Comparison of ENCODE assay signal across 14 cellular contexts in the genomic region with DNA sequence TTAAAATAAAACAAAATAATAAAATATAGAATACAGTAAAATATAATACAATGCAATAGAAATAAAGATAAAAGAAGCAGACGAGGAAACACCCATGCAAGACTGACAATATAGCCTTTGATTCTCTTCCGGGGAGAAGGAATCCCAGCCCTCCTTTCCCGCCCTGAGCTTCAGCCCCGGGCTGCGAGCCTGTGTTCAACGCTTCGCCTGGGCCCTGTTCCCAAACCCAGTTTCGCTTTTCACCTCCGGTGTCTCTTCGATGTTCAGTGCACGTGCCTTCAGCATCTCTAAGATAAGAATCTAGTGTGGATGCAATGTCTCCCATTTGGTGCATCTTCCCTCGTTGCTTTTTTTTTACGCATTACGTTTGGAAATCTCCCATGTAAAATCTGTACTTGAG.
DNase-seq lines count a peak whose midpoint lies in the region; ATAC-seq and TF ChIP-seq lines count a peak whose summit lies in the region.
"Had no signal": no experiment of that assay in that cellular context is flagged by ENCODE, and none has a peak within 500 bp of the region (broad histone marks: within the 10 kb centered on the region; RNA-seq: fewer than 3 reads in every experiment).

No MANE protein-coding gene starts in this region.

- H2AFZ ChIP-seq in ACC112 (ENCODE audit: low read length, unreplicated experiment): peak overlapping the region; percentile 77
- H2AFZ ChIP-seq in neuron (ENCODE audit: low read depth, low read length): peak overlapping the region; percentile 63

- H3K4me1 ChIP-seq in ACC112 (ENCODE audit: control insufficient read depth, insufficient read depth, low read length, unreplicated experiment) (peaks cover 20% of the 10 kb centered on the region), neuron (ENCODE audit: insufficient read depth, low read length) (peaks cover 15% of the 10 kb centered on the region)
- H3K4me1 ChIP-seq: gastrocnemius medialis, sigmoid colon had no signal

- no peak for TF ChIP-seq POLR2A in GM18505 (IDR thresholded peaks at IDR 0.05; ENCODE audit: borderline replicate concordance, extremely low read depth, insufficient read depth, insufficient read length)

- peaks cover 2% of the 10 kb centered on the region for H3K9me3 ChIP-seq in neuron (ENCODE audit: low read length)
- H3K9me3 ChIP-seq: gastrocnemius medialis, sigmoid colon had no signal

- H3K4me3 ChIP-seq in ACC112 (ENCODE audit: low read depth, low read length) (peak overlapping the region; percentile 83), HFF-Myc (replicated peaks; ENCODE audit: low read depth, low read length) (peak overlapping the region; percentile 14; the same call in 1 of the 2 replicates), choroid plexus epithelial cell (ENCODE audit: low read depth, low read length) (peak overlapping the region; percentile 47), neuron (ENCODE audit: low read length) (peak overlapping the region; percentile 9)
- H3K4me3 ChIP-seq: gastrocnemius medialis, K562, lung had no signal

- H3K36me3 ChIP-seq in ACC112 (ENCODE audit: insufficient read depth, low read length): no peaks in the 10 kb centered on the region
- H3K36me3 ChIP-seq in neuron (ENCODE audit: insufficient read depth, low read length): no peaks in the 10 kb centered on the region
- H3K36me3 ChIP-seq: gastrocnemius medialis, sigmoid colon had no signal

- H3K27ac ChIP-seq in ACC112 (ENCODE audit: low read depth, low read length): no peak overlapping the region
- H3K27ac ChIP-seq: gastrocnemius medialis, sigmoid colon had no signal

- TF ChIP-seq CTCF in HFF-Myc (IDR thresholded peaks at IDR 0.05; ENCODE audit: low read depth, low read length, missing control alignments) (no peak), choroid plexus epithelial cell (conservative IDR thresholded peaks at IDR 0.05; ENCODE audit: low read depth, low read length) (no peak)

- H3K79me2 ChIP-seq in ACC112 (ENCODE audit: control insufficient read depth, insufficient read depth, low read length, unreplicated experiment): no peaks in the 10 kb centered on the region

- no peak for ATAC-seq in GM18867 (IDR thresholded peaks at IDR 0.05; ENCODE audit: unreplicated experiment)
- no peak for ATAC-seq in GM18505 (IDR thresholded peaks at IDR 0.05; ENCODE audit: unreplicated experiment)
- ATAC-seq: gastrocnemius medialis had no signal

- no peak for DNase-seq in HFF-Myc (ENCODE audit: extremely low read depth, low read depth)
- no peak for DNase-seq in choroid plexus epithelial cell (ENCODE audit: low read depth)
- no peak for DNase-seq in stimulated activated CD4-positive, alpha-beta T cell treated with anti-CD3 and anti-CD28 coated beads, Interleukin-4, amount 100 ng/mL, for 4 hours
- DNase-seq in hepatic stellate cell (ENCODE audit: low spot score): no peak
- DNase-seq: activated CD8-positive, alpha-beta memory T cell treated with anti-CD3 and anti-CD28 coated beads, Interleukin-2, amount 50 U/mL, for 4 hours; gastrocnemius medialis; NCI-H2227 treated with DMSO at 0.1 percent for 48 hours; sigmoid colon had no signal

- H3K27me3 ChIP-seq in ACC112 (ENCODE audit: insufficient read depth, low read length) (no peaks in the 10 kb centered on the region; the same call in 1 of the 2 replicates), neuron (ENCODE audit: insufficient read depth, low read length) (no peaks in the 10 kb centered on the region)
- H3K27me3 ChIP-seq: gastrocnemius medialis, sigmoid colon had no signal

Comparison
In these comparisons a context has a peak if more than half of its experiments do, and no peak if none do; other contexts are left out.
1. H3K4me3 ChIP-seq: peak in every context shown above with its lines; median percentile 83 in ACC112; 47 in choroid plexus epithelial cell; 14 in HFF-Myc; 9 in neuron.